ENCODE assay signal across 9 cellular contexts in genomic region chr3:61358364-61358763, GRCh38.
DNase-seq lines count a peak whose midpoint lies in the region; ATAC-seq, FAIRE-seq and TF ChIP-seq lines count a peak whose summit lies in the region.
"Had no signal": no experiment of that assay in that cellular context is flagged by ENCODE, and none has a peak within 500 bp of the region (broad histone marks: within the 10 kb centered on the region; RNA-seq: fewer than 3 reads in every experiment).

No MANE protein-coding gene starts in this region.

- no peaks in the 10 kb centered on the region for H4K20me1 ChIP-seq in MM.1S (ENCODE audit: insufficient read depth, low read length)

- no peaks in the 10 kb centered on the region for H3K79me2 ChIP-seq in MM.1S (ENCODE audit: low read length)

- H3K4me2 ChIP-seq in MM.1S (ENCODE audit: low read depth, low read length) = 0 out of 2 replicates have a peak overlapping the region, but pooled peaks have one; percentile 5

- peaks cover 22% of the 10 kb centered on the region for H3K4me1 ChIP-seq in MM.1S (ENCODE audit: low read length)

- no peak overlapping the region for H3K9ac ChIP-seq in MM.1S (ENCODE audit: low read length)

- no peak for TF ChIP-seq CTCF in MM.1S (IDR thresholded peaks at IDR 0.05; ENCODE audit: low read length)
- no peak for TF ChIP-seq CTCF in brain microvascular endothelial cell (IDR thresholded peaks at IDR 0.05; ENCODE audit: low read depth, low read length, missing control alignments)

- intact Hi-C loops in Right ventricle myocardium superior (cut with DNase I) = no loop called here

- no peaks in the 10 kb centered on the region for H3K9me2 ChIP-seq in MM.1S (replicated peaks; ENCODE audit: insufficient read depth, low read length)

- ATAC-seq in GM21529 (IDR thresholded peaks at IDR 0.05; ENCODE audit: unreplicated experiment) (peak; percentile 100), Right ventricle myocardium superior (ENCODE audit: poor library complexity) (peak; percentile 98)

- H3F3A ChIP-seq in MM.1S (ENCODE audit: insufficient read depth, low read length) = no peaks in the 10 kb centered on the region

- H3K27me3 ChIP-seq in MM.1S (replicated peaks; ENCODE audit: insufficient read depth, low read length) (0 out of 2 replicates have a peak, but pooled peaks cover 3% of the 10 kb centered on the region), brain microvascular endothelial cell (replicated peaks) (no peaks in the 10 kb centered on the region)

- no peak overlapping the region for H3K27ac ChIP-seq in MM.1S (ENCODE audit: low read length)
- H3K27ac ChIP-seq in substantia nigra (ENCODE audit: low read depth, low read length, poor library complexity, severe bottlenecking) = no peak overlapping the region
- no peak overlapping the region for H3K27ac ChIP-seq in brain microvascular endothelial cell
- H3K27ac ChIP-seq: thoracic aorta had no signal

- H3K36me3 ChIP-seq in MM.1S (replicated peaks; ENCODE audit: insufficient read depth, low read length) = no peaks in the 10 kb centered on the region
- H3K36me3 ChIP-seq in brain microvascular endothelial cell (replicated peaks) = no peaks in the 10 kb centered on the region
- H3K36me3 ChIP-seq: thoracic aorta had no signal

- no peak overlapping the region for H2AFZ ChIP-seq in MM.1S (ENCODE audit: low read length)

- no peak for TF ChIP-seq POLR2A in GM12891 (IDR thresholded peaks at IDR 0.05; ENCODE audit: low read depth, low read length)

- H3K4me3 ChIP-seq in MM.1S (ENCODE audit: low read length) (no peak overlapping the region), brain microvascular endothelial cell (ENCODE audit: low read depth, low read length) (no peak overlapping the region)
- H3K4me3 ChIP-seq: thoracic aorta had no signal

- peak; percentile 92 for FAIRE-seq in GM12891 (lab: Jason Lieb, UNC)

- in situ Hi-C loops in brain microvascular endothelial cell (cut with HindIII; ENCODE audit: low pct_ligation_motif_present, low sequenced_read_pairs) = no loop called here

- no peaks in the 10 kb centered on the region for H3K9me3 ChIP-seq in MM.1S (replicated peaks; ENCODE audit: insufficient read depth, low read length)
- H3K9me3 ChIP-seq: thoracic aorta had no signal

- DNase-seq in GM12891 (ENCODE audit: insufficient read length, low spot score) (peak; percentile 17), MM.1S (peak; percentile 67), Right ventricle myocardium superior (peak; percentile 84), substantia nigra (lab: John Stamatoyannopoulos, UW) (peak in 48 of 49 donors; percentile 3 to 84 (median 62)), OCI-M2 (lab: John Stamatoyannopoulos, UW; ENCODE audit: unreplicated experiment) (no peak), brain microvascular endothelial cell (no peak)
- DNase-seq in activated CD4-positive, CD25-positive, alpha-beta regulatory T cell treated with anti-CD3 and anti-CD28 coated beads, Interleukin-2, amount 50 U/mL, for 72 hours = no peak

TF ChIP-seq in GM12891, 5 proteins besides CTCF, POLR2A, EP300 and RAD21:
- peak; percentile 100 for TF ChIP-seq SPI1 (IDR thresholded peaks at IDR 0.05; ENCODE audit: low read depth, low read length)
- TF ChIP-seq POLR2AphosphoS5 (IDR thresholded peaks at IDR 0.05; ENCODE audit: low read depth, low read length) = no peak
- no peak for TF ChIP-seq PAX5 (IDR thresholded peaks at IDR 0.05; ENCODE audit: insufficient read depth, low read length, severe bottlenecking)
- no peak for TF ChIP-seq TAF1 (IDR thresholded peaks at IDR 0.05; ENCODE audit: low read depth, low read length)
- peak; percentile 77; the same call in 1 of the 2 replicates for TF ChIP-seq POU2F2 (IDR thresholded peaks at IDR 0.05; ENCODE audit: low read depth, low read length)

Comparison
In these comparisons a context has a peak if more than half of its experiments do, and no peak if none do; other contexts are left out.
1. DNase-seq: peak in GM12891 (single experiment), MM.1S (single experiment), Right ventricle myocardium superior (single experiment) and substantia nigra (48 of 49); none in activated CD4-positive, CD25-positive, alpha-beta regulatory T cell treated with anti-CD3 and anti-CD28 coated beads, Interleukin-2, amount 50 U/mL, for 72 hours (single experiment), OCI-M2 (single experiment) and brain microvascular endothelial cell (single experiment).